In the genomic region with DNA sequence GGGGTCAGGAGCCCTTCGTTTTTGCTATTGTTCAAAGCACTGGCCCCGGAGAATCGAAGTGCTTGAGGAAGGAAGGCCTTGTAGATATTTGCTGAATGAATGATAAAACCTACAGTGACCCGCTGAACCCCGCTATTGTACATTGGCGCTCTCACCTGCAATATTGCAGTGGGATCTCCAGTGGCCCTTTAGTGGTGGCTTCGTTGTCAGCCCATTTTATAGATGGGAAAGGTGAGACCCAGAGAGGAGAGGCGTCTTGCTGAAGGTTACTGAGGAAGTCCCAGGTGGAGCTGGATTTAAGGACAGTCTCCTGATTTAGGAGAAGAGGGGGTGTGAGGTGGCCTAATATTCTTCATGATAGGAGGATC, we compare ENCODE assay signal across 9 cellular contexts. TPM values are rescaled to one million over a fixed set of nuclear protein-coding genes. Genes with fewer than 3 reads are reported as not detected.
DNase-seq lines count a peak whose midpoint lies in the region; ATAC-seq, FAIRE-seq and TF ChIP-seq lines count a peak whose summit lies in the region.
"Had no signal": no experiment of that assay in that cellular context is flagged by ENCODE, and none has a peak within 500 bp of the region (broad histone marks: within the 10 kb centered on the region; RNA-seq: fewer than 3 reads in every experiment).

No MANE protein-coding gene starts in this region.

- TF ChIP-seq CTCF in SU-DHL-6 (IDR thresholded peaks at IDR 0.05; ENCODE audit: insufficient read depth, low read length, poor library complexity, severe bottlenecking) (no peak), fibroblast of villous mesenchyme (IDR thresholded peaks at IDR 0.05; ENCODE audit: insufficient read depth, low read depth, low read length) (no peak), sigmoid colon (IDR thresholded peaks at IDR 0.05) (peak in 1 of 4 experiments; percentile 39)

- no peak overlapping the region for H3K27ac ChIP-seq in SU-DHL-6 (ENCODE audit: low read depth, low read length)
- H3K27ac ChIP-seq in sigmoid colon = peak overlapping the region; percentile 95 to 98 (median 98)

- peak overlapping the region; percentile 69; the same call in 1 of the 2 replicates for H3K9ac ChIP-seq in SU-DHL-6 (ENCODE audit: low read length)

- intact Hi-C loops in sigmoid colon (cut with DNase I) = loop anchor here (1.0 kb wide), 1 partner anchor 41 kb away; no protein-coding TSS in a partner anchor

- peak overlapping the region; percentile 72 for H2AFZ ChIP-seq in SU-DHL-6 (ENCODE audit: low read depth, low read length, severe bottlenecking)

- no peaks in the 10 kb centered on the region for H3K27me3 ChIP-seq in SU-DHL-6 (ENCODE audit: low read length)
- H3K27me3 ChIP-seq in sigmoid colon = no peaks in the 10 kb centered on the region

- no peak for ATAC-seq in HG02870 (IDR thresholded peaks at IDR 0.05; ENCODE audit: unreplicated experiment)

- H4K20me1 ChIP-seq in SU-DHL-6 (ENCODE audit: low read depth, low read length) = no peaks in the 10 kb centered on the region

- TF ChIP-seq POLR2A in GM12892 (IDR thresholded peaks at IDR 0.05; ENCODE audit: low read depth, low read length) = no peak
- no peak for TF ChIP-seq POLR2A in sigmoid colon (IDR thresholded peaks at IDR 0.05)
- no peak for TF ChIP-seq POLR2A in H54 (IDR thresholded peaks at IDR 0.05; ENCODE audit: low read depth, low read length)

- TF ChIP-seq EP300 in sigmoid colon (IDR thresholded peaks at IDR 0.05) = no peak

- no peaks in the 10 kb centered on the region for H3K36me3 ChIP-seq in SU-DHL-6 (ENCODE audit: low read length)
- peaks cover 1 to 10% (median 4%) of the 10 kb centered on the region in 4 donors for H3K36me3 ChIP-seq in sigmoid colon

- H3K9me3 ChIP-seq in SU-DHL-6 (ENCODE audit: insufficient read depth, low read length) = no peaks in the 10 kb centered on the region
- no peaks in the 10 kb centered on the region for H3K9me3 ChIP-seq in sigmoid colon

- H3F3A ChIP-seq in SU-DHL-6 (ENCODE audit: insufficient read depth) = 0 out of 2 replicates have a peak, but pooled peaks cover 4% of the 10 kb centered on the region

- DNase-seq in GM12892 (ENCODE audit: insufficient read length) (no peak), fibroblast of villous mesenchyme (ENCODE audit: low read depth) (no peak), sigmoid colon (no peak), HTR-8/SVneo (ENCODE audit: insufficient read length, low spot score) (no peak), NCI-H446 (lab: John Stamatoyannopoulos, UW) (no peak), H54 (ENCODE audit: insufficient read length, low spot score) (no peak)

- H3K9me2 ChIP-seq in SU-DHL-6 (replicated peaks; ENCODE audit: insufficient read depth, low read length) = no peaks in the 10 kb centered on the region

- H3K4me2 ChIP-seq in SU-DHL-6 (ENCODE audit: low read depth, low read length, poor library complexity, severe bottlenecking) = peak overlapping the region; percentile 93

- no peaks in the 10 kb centered on the region for H3K79me2 ChIP-seq in SU-DHL-6 (ENCODE audit: insufficient read depth, low read length)

- WGBS in sigmoid colon, 2 donors = 5 to 22% methylated on average over 8 of the region's 8 CpGs

- FAIRE-seq in GM12892 (lab: Jason Lieb, UNC) (peak; percentile 21), HTR-8/SVneo (lab: Jason Lieb, UNC) (no peak), H54 (lab: Jason Lieb, UNC) (no peak)
- FAIRE-seq: TTC549 had no signal

- H3K4me1 ChIP-seq in sigmoid colon = peaks cover 0 to 78% (median 61%) of the 10 kb centered on the region in 4 donors

- H3K4me3 ChIP-seq in SU-DHL-6 (ENCODE audit: insufficient read depth, low read length, poor library complexity, severe bottlenecking) = peak overlapping the region; percentile 56
- peak overlapping the region; percentile 99 for H3K4me3 ChIP-seq in fibroblast of villous mesenchyme (ENCODE audit: low read depth, low read length)
- peak overlapping the region; percentile 78 to 94 (median 82) for H3K4me3 ChIP-seq in sigmoid colon

RNA-seq across cellular contexts. Expression of a gene that starts 1.2 kb away (rescaled TPM):
- not detected for polyA plus RNA-seq in GM12892 (2012; ENCODE audit: missing spikeins)
- total RNA-seq in fibroblast of villous mesenchyme (21.3 and 32.8 TPM in 2 replicates), sigmoid colon (10 to 100 TPM; 11.0 to 29.1 (median 16.5) TPM)
- 10 to 100 TPM in 2 of 3 donors, 1 to 10 TPM in 1; 8.8 to 15.0 (median 11.4) TPM for polyA plus RNA-seq in sigmoid colon

RNA-seq across cellular contexts. Expression of a gene that starts 17.8 kb away (rescaled TPM):
- polyA plus RNA-seq in GM12892 (2012; ENCODE audit: missing spikeins) = 30.6 TPM
- total RNA-seq in fibroblast of villous mesenchyme (47.0 and 60.9 TPM in 2 replicates), sigmoid colon (10 to 100 TPM; 28.5 to 51.2 (median 40.5) TPM)
- 10 to 100 TPM; 13.8 to 25.4 (median 14.1) TPM for polyA plus RNA-seq in sigmoid colon

RNA-seq across cellular contexts. Expression of a gene that starts 38.7 kb away (rescaled TPM):
- polyA plus RNA-seq in GM12892 (2012; ENCODE audit: missing spikeins) = 0.40 TPM
- total RNA-seq in fibroblast of villous mesenchyme (under 0.01 TPM in 1 of 2 replicates, not detected in the other), sigmoid colon (under 1 TPM in 3 of 4 donors, not detected in 1; 0.14 to 0.36 (median 0.33) TPM)
- under 1 TPM in 2 of 3 donors, not detected in 1; 0.69 to 0.96 TPM for polyA plus RNA-seq in sigmoid colon

RNA-seq across cellular contexts. Expression of a gene that starts 54.1 kb away (rescaled TPM):
- polyA plus RNA-seq in GM12892 (2012; ENCODE audit: missing spikeins) = 43.0 TPM
- total RNA-seq in fibroblast of villous mesenchyme (7.1 and 12.1 TPM in 2 replicates), sigmoid colon (1 to 10 TPM; 3.6 to 8.8 (median 4.8) TPM)
- 10 to 100 TPM in 1 of 3 donors, 1 to 10 TPM in 2; 4.6 to 13.4 (median 5.4) TPM for polyA plus RNA-seq in sigmoid colon
